ENCODE assay signal across 14 cellular contexts in the genomic region with DNA sequence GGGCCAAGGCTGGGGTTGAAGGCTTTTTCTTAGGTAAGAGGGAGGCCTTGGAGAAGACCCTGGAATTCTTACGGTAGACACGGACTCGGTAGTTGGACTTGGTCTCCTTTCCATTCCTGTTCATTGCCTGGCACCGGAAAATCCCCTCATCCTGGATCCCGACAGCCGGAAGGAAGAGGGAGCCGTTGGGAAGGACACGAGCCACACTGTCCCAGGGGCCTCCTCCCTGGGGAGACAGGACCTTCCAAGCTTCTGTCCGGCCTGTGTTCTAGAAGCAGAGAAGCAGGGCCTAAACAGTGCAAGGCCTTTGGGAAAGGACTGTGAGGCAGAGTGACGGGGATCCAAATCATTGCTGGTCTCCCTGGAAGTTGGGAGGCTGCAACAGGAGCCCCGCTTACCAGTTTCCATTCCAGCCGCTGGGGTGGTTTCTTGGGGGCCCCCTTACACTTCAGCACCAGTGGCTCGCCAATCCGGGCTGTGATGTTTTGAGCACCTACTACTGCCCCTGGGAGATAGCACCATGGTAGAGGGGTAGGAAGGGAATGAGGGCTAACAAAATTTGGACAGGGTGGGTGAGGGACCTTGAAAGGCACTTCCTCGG. TPM values are rescaled to one million over a fixed set of nuclear protein-coding genes. Genes with fewer than 3 reads are reported as not detected.
DNase-seq lines count a peak whose midpoint lies in the region; ATAC-seq and TF ChIP-seq lines count a peak whose summit lies in the region.
"Had no signal": no experiment of that assay in that cellular context is flagged by ENCODE, and none has a peak within 500 bp of the region (broad histone marks: within the 10 kb centered on the region; RNA-seq: fewer than 3 reads in every experiment).

No MANE protein-coding gene starts in this region.

- POLR2A ChIA-PET in activated CD4-positive, alpha-beta T cell treated with anti-CD3 and anti-CD28 coated beads for 36 hours (lab: Charles Lee): interaction anchor here (1.2 to 1.7 kb wide), 2 partner anchors 9 to 12 kb away, joined by 5 to 9 read pairs; a partner anchor contains a TSS

- no peaks in the 10 kb centered on the region for H3K27me3 ChIP-seq in left lung
- H3K27me3 ChIP-seq in spleen (replicated peaks in 1 of 7): no peaks in the 10 kb centered on the region
- H3K27me3 ChIP-seq: foreskin keratinocyte, SJSA1 had no signal

- H3K27ac Mint-ChIP-seq in activated CD4-positive, alpha-beta T cell treated with anti-CD3 and anti-CD28 coated beads for 36 hours: peak overlapping the region; percentile 69

- no peaks in the 10 kb centered on the region for H3K27me3 Mint-ChIP-seq in activated CD4-positive, alpha-beta T cell treated with anti-CD3 and anti-CD28 coated beads for 36 hours

- ATAC-seq in activated CD4-positive, alpha-beta T cell treated with anti-CD3 and anti-CD28 coated beads for 36 hours: no peak
- ATAC-seq in left lung (no peak), HG03280 (IDR thresholded peaks at IDR 0.05; ENCODE audit: unreplicated experiment) (no peak)
- ATAC-seq: foreskin keratinocyte had no signal

- H3K9me3 ChIP-seq in left lung: no peaks in the 10 kb centered on the region
- no peaks in the 10 kb centered on the region for H3K9me3 ChIP-seq in spleen
- H3K9me3 ChIP-seq: SJSA1 had no signal

- intact Hi-C loops in activated CD4-positive, alpha-beta T cell treated with anti-CD3 and anti-CD28 coated beads for 36 hours (cut with DNase I, micrococcal nuclease): no loop called here
- intact Hi-C loops in left lung (cut with DNase I) (no loop called here), spleen (cut with DNase I; ENCODE audit: low total_unique reads) (no loop called here)

- peak overlapping the region; percentile 57 to 68 for H3K27ac ChIP-seq in left lung
- peak overlapping the region; percentile 22 to 100 (median 80) for H3K27ac ChIP-seq in spleen
- H3K27ac ChIP-seq in coronary artery: peak overlapping the region in 1 of 2 donors; percentile 54
- H3K27ac ChIP-seq: foreskin keratinocyte, SJSA1 had no signal

- peaks cover 67% of the 10 kb centered on the region for H3K36me3 Mint-ChIP-seq in activated CD4-positive, alpha-beta T cell treated with anti-CD3 and anti-CD28 coated beads for 36 hours (ENCODE audit: low read depth)

- CTCF ChIA-PET in activated CD4-positive, alpha-beta T cell treated with anti-CD3 and anti-CD28 coated beads for 36 hours (lab: Charles Lee): no interaction called here

- H3K36me3 ChIP-seq in left lung (peaks cover 0 to 62% of the 10 kb centered on the region in 2 donors), spleen (peaks cover 0 to 89% (median 60%) of the 10 kb centered on the region in 6 donors)

- no peak for DNase-seq in activated CD4-positive, alpha-beta T cell treated with anti-CD3 and anti-CD28 coated beads for 36 hours
- DNase-seq in activated CD4-positive, alpha-beta T cell treated with anti-CD3 and anti-CD28 coated beads for 48 hours: no peak
- peak in 1 of 2 donors; percentile 24 for DNase-seq in left lung
- DNase-seq in spleen: peak; percentile 66
- DNase-seq in coronary artery (ENCODE audit: low spot score): no peak
- DNase-seq in iPS-NIHi7 (ENCODE audit: extremely low spot score): no peak
- DNase-seq: effector CD4-positive, alpha-beta T cell; foreskin keratinocyte; immature natural killer cell; MM.1S; NK-92 treated with Interleukin-12 subunit alpha and Interleukin-12 subunit beta, amount 100 ng/mL, for 24 hours had no signal

- no peak overlapping the region for H3K4me3 Mint-ChIP-seq in activated CD4-positive, alpha-beta T cell treated with anti-CD3 and anti-CD28 coated beads for 36 hours
- H3K4me3 Mint-ChIP-seq: immature natural killer cell had no signal

- H3K4me1 ChIP-seq in left lung (peaks cover 21 to 93% of the 10 kb centered on the region in 2 donors), spleen (peaks cover 34 to 100% (median 74%) of the 10 kb centered on the region in 6 donors)
- H3K4me1 ChIP-seq: foreskin keratinocyte had no signal

- no peaks in the 10 kb centered on the region for H3K9me3 Mint-ChIP-seq in activated CD4-positive, alpha-beta T cell treated with anti-CD3 and anti-CD28 coated beads for 36 hours (ENCODE audit: low read depth)
- H3K9me3 Mint-ChIP-seq: immature natural killer cell had no signal

- 71 to 85% (median 79%) methylated on average over 13 to 15 of the region's 15 CpGs for WGBS in spleen, 5 donors

- TF ChIP-seq POLR2A in Raji (IDR thresholded peaks at IDR 0.05; ENCODE audit: insufficient read depth, low read depth, low read length): 0 out of 2 replicates have a peak, but pooled peaks have one; percentile 4
- TF ChIP-seq POLR2A in spleen (IDR thresholded peaks at IDR 0.05): no peak

- TF ChIP-seq CTCF in left lung (IDR thresholded peaks at IDR 0.05) (no peak), spleen (IDR thresholded peaks at IDR 0.05 in 8 of 11, conservative IDR thresholded peaks at IDR 0.05 in 3 of 11) (no peak), coronary artery (IDR thresholded peaks at IDR 0.05) (no peak)

- peaks cover 74% of the 10 kb centered on the region for H3K4me1 Mint-ChIP-seq in activated CD4-positive, alpha-beta T cell treated with anti-CD3 and anti-CD28 coated beads for 36 hours

- H3K4me3 ChIP-seq in left lung: no peak overlapping the region
- no peak overlapping the region for H3K4me3 ChIP-seq in spleen
- no peak overlapping the region for H3K4me3 ChIP-seq in coronary artery
- H3K4me3 ChIP-seq: SJSA1 had no signal

RNA-seq across cellular contexts. Expression of a gene that starts 0.5 kb away (rescaled TPM):
- total RNA-seq in activated CD4-positive, alpha-beta T cell treated with anti-CD3 and anti-CD28 coated beads for 36 hours: 10 to 100 TPM; 24.4 to 28.0 TPM
- total RNA-seq in left lung (100 to 1,000 TPM; 221 to 616 TPM), spleen (10 to 100 TPM in 6 of 7 donors, 1 to 10 TPM in 1; 7.4 to 32.9 (median 21.3) TPM)
- polyA plus RNA-seq in spleen: 10 to 100 TPM; 24.1 to 50.9 (median 38.0) TPM

RNA-seq across cellular contexts. Expression of a gene that starts 5.4 kb away (rescaled TPM):
- 10 to 100 TPM; 51.7 to 65.6 TPM for total RNA-seq in activated CD4-positive, alpha-beta T cell treated with anti-CD3 and anti-CD28 coated beads for 36 hours
- total RNA-seq in left lung: 10 to 100 TPM; 43.9 to 65.7 TPM
- total RNA-seq in spleen: 10 to 100 TPM; 36.0 to 70.3 (median 46.0) TPM
- 10 to 100 TPM; 52.2 to 77.8 (median 69.9) TPM for polyA plus RNA-seq in spleen

RNA-seq across cellular contexts. Expression of a gene that starts 6.4 kb away (rescaled TPM):
- 10 to 100 TPM; 64.9 to 77.9 TPM for total RNA-seq in activated CD4-positive, alpha-beta T cell treated with anti-CD3 and anti-CD28 coated beads for 36 hours
- total RNA-seq in left lung (10 to 100 TPM; 91.0 to 99.1 TPM), spleen (100 to 1,000 TPM in 4 of 7 donors, 10 to 100 TPM in 3; 77.6 to 160 (median 130) TPM)
- 10 to 100 TPM; 29.6 to 85.2 (median 41.2) TPM for polyA plus RNA-seq in spleen

RNA-seq across cellular contexts. Expression of a gene that starts 7.7 kb away (rescaled TPM):
- total RNA-seq in activated CD4-positive, alpha-beta T cell treated with anti-CD3 and anti-CD28 coated beads for 36 hours: 10 to 100 TPM; 30.4 to 30.5 TPM
- total RNA-seq in left lung (10 to 100 TPM; 55.5 to 61.2 TPM), spleen (10 to 100 TPM; 27.9 to 39.7 (median 35.6) TPM)
- polyA plus RNA-seq in spleen: 10 to 100 TPM; 13.6 to 23.3 (median 18.4) TPM

RNA-seq across cellular contexts. Expression of a gene that starts 8.9 kb away (rescaled TPM):
- 10 to 100 TPM; 82.6 to 94.8 TPM for total RNA-seq in activated CD4-positive, alpha-beta T cell treated with anti-CD3 and anti-CD28 coated beads for 36 hours
- 10 to 100 TPM; 24.4 to 81.7 TPM for total RNA-seq in left lung
- 100 to 1,000 TPM; 140 to 215 (median 187) TPM for total RNA-seq in spleen
- 100 to 1,000 TPM; 202 to 263 (median 233) TPM for polyA plus RNA-seq in spleen

Comparison
In these comparisons a context has a peak if more than half of its experiments do, and no peak if none do; other contexts are left out.
1. RNA of a gene that starts 0.5 kb away (total RNA-seq): 221 to 616 TPM in left lung; 24.4 to 28.0 TPM in activated CD4-positive, alpha-beta T cell treated with anti-CD3 and anti-CD28 coated beads for 36 hours and 7.4 to 32.9 TPM in spleen; every median in the first group is over 4 times any median in the second.